Comparison of ENCODE assay signal across 18 cellular contexts in genomic region chr9:81631213-81631745, GRCh38.
"Had no signal": no experiment of that assay in that cellular context is flagged by ENCODE, and none has a peak within 500 bp of the region (broad histone marks: within the 10 kb centered on the region; RNA-seq: fewer than 3 reads in every experiment).

No MANE protein-coding gene starts in this region.

- H3K9me3 Mint-ChIP-seq: activated CD4-positive, alpha-beta T cell treated with anti-CD3 and anti-CD28 coated beads, Interleukin-2, amount 10 ng/mL, durations not matched to agents 24 days and 14 days; activated naive CD4-positive, alpha-beta T cell treated with anti-CD3 and anti-CD28 coated beads for 36 hours; activated T-cell treated with anti-CD3 and anti-CD28 coated beads, Interleukin-2, amount 50 U/mL, for 24 hours; endodermal cell; stimulated activated naive CD8-positive, alpha-beta T cell treated with anti-CD3 and anti-CD28 coated beads, Interleukin-15, Interleukin-2, amounts not matched to agents 100 ng/mL and 50 ng/mL, for 24 hours; T-helper 2 cell treated with Interferon-gamma antibody and Interleukin-4, amounts not matched to agents 5 μg/mL and 100 μg/mL, for 36 hours had no signal

- H3K27me3 Mint-ChIP-seq: activated CD4-positive, alpha-beta T cell treated with anti-CD3 and anti-CD28 coated beads, Interleukin-2, amount 10 ng/mL, durations not matched to agents 24 days and 14 days; activated T-cell treated with anti-CD3 and anti-CD28 coated beads, Interleukin-2, amount 50 U/mL, for 24 hours had no signal

- DNase-seq: activated CD4-positive, alpha-beta T cell treated with anti-CD3 and anti-CD28 coated beads, Interleukin-2, amount 10 ng/mL, durations not matched to agents 24 days and 14 days; activated CD4-positive, CD25-positive, alpha-beta regulatory T cell; activated CD8-positive, alpha-beta T cell treated with anti-CD3 and anti-CD28 coated beads, Interleukin-2, amount 10 ng/mL, durations not matched to agents 7 days and 5 days; activated naive CD4-positive, alpha-beta T cell treated with anti-CD3 and anti-CD28 coated beads for 36 hours; activated T-cell treated with anti-CD3 and anti-CD28 coated beads, Interleukin-2, amount 50 U/mL, for 24 hours; anterior cingulate cortex; brain microvascular endothelial cell; central memory CD4-positive, alpha-beta T cell; colonic mucosa; endodermal cell; foreskin fibroblast; hippocampal formation; midbrain; stimulated activated CD4-positive, alpha-beta T cell treated with anti-CD3 and anti-CD28 coated beads, Interleukin-12 subunit alpha, Interleukin-12 subunit beta, amount 100 ng/mL, for 4 hours; stimulated activated CD4-positive, alpha-beta T cell treated with anti-CD3 and anti-CD28 coated beads, Interleukin-1b, Interleukin-23, amount 100 ng/mL, for 48 hours had no signal

- H3K4me3 Mint-ChIP-seq: activated CD4-positive, alpha-beta T cell treated with anti-CD3 and anti-CD28 coated beads, Interleukin-2, amount 10 ng/mL, durations not matched to agents 24 days and 14 days; activated CD8-positive, alpha-beta T cell treated with anti-CD3 and anti-CD28 coated beads, Interleukin-2, amount 10 ng/mL, durations not matched to agents 7 days and 5 days; activated naive CD4-positive, alpha-beta T cell treated with anti-CD3 and anti-CD28 coated beads for 36 hours; activated T-cell treated with anti-CD3 and anti-CD28 coated beads, Interleukin-2, amount 50 U/mL, for 24 hours; endodermal cell; stimulated activated naive CD8-positive, alpha-beta T cell treated with anti-CD3 and anti-CD28 coated beads, Interleukin-15, Interleukin-2, amounts not matched to agents 100 ng/mL and 50 ng/mL, for 24 hours; T-helper 2 cell treated with Interferon-gamma antibody and Interleukin-4, amounts not matched to agents 5 μg/mL and 100 μg/mL, for 36 hours had no signal

- H3K27ac Mint-ChIP-seq: activated CD4-positive, alpha-beta T cell treated with anti-CD3 and anti-CD28 coated beads, Interleukin-2, amount 10 ng/mL, durations not matched to agents 24 days and 14 days; activated CD8-positive, alpha-beta T cell treated with anti-CD3 and anti-CD28 coated beads, Interleukin-2, amount 10 ng/mL, durations not matched to agents 7 days and 5 days; activated naive CD4-positive, alpha-beta T cell treated with anti-CD3 and anti-CD28 coated beads for 36 hours; activated T-cell treated with anti-CD3 and anti-CD28 coated beads, Interleukin-2, amount 50 U/mL, for 24 hours; endodermal cell; stimulated activated naive CD8-positive, alpha-beta T cell treated with anti-CD3 and anti-CD28 coated beads, Interleukin-15, Interleukin-2, amounts not matched to agents 100 ng/mL and 50 ng/mL, for 24 hours; T-helper 2 cell treated with Interferon-gamma antibody and Interleukin-4, amounts not matched to agents 5 μg/mL and 100 μg/mL, for 36 hours had no signal

- ATAC-seq: activated CD8-positive, alpha-beta T cell treated with anti-CD3 and anti-CD28 coated beads, Interleukin-2, amount 10 ng/mL, durations not matched to agents 7 days and 5 days had no signal

- FAIRE-seq: keratinocyte had no signal

- H3K4me1 Mint-ChIP-seq: activated CD4-positive, alpha-beta T cell treated with anti-CD3 and anti-CD28 coated beads, Interleukin-2, amount 10 ng/mL, durations not matched to agents 24 days and 14 days had no signal
